1 cellular context compared by ENCODE assay signal in the genomic region with DNA sequence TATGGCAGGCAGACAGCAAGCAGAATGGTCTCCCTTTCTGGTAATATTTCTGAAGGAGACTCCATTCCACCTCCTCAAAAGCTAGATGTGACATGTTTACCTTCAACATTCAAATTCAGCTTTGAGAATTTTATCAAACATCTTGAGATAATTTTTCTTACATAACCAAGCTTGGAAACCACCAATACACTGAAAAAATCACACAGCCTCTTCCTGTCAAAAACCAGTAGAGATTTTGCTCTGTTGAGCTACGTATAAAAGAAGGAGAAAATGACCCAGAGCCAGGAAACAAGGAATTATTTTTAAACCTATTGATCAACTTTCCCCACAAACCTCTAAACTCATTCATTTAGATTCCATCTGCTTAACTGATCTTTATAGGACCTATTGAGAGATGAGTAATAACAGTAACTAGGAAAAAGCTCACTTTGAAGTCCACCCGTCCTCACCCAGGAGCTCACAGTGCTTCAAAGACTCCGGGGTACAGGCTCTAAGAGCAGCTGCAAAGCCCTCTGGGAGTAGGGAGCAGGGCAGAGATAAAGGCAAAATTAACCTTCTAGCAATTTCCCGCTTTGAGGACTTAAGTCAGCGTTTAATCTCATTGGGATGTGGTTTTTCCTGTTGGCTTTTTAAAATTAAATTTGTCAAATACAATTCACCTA.
TF ChIP-seq lines count a peak whose summit lies in the region.

No MANE protein-coding gene starts in this region.

TF ChIP-seq in WTC11, 78 proteins besides CTCF, POLR2A, EP300 and RAD21 (continued from another document):
- no peak for TF ChIP-seq USF2 (CRISPR knock-in tag; IDR thresholded peaks at IDR 0.05)
TF ChIP-seq in WTC11: peak in this region for 0.
